ENCODE assay signal across 10 cellular contexts in genomic region chr2:25275575-25275965, GRCh38.
DNase-seq lines count a peak whose midpoint lies in the region; ATAC-seq and TF ChIP-seq lines count a peak whose summit lies in the region.
"Had no signal": no experiment of that assay in that cellular context is flagged by ENCODE, and none has a peak within 500 bp of the region (broad histone marks: within the 10 kb centered on the region; RNA-seq: fewer than 3 reads in every experiment).

No MANE protein-coding gene starts in this region.

- peak overlapping the region; percentile 89 to 96 for H3K27ac Mint-ChIP-seq in activated naive CD4-positive, alpha-beta T cell treated with anti-CD3 and anti-CD28 coated beads, Interleukin-2, amount 50 U/mL, for 72 hours
- H3K27ac Mint-ChIP-seq in naive B cell: peak overlapping the region; percentile 66 to 99 (median 95)
- H3K27ac Mint-ChIP-seq: HFFc6 had no signal

- ATAC-seq in heart left ventricle: no peak
- no peak for ATAC-seq in Right ventricle myocardium inferior
- ATAC-seq in activated naive CD4-positive, alpha-beta T cell treated with anti-CD3 and anti-CD28 coated beads, Interleukin-2, amount 50 U/mL, for 72 hours: no peak
- no peak for ATAC-seq in naive B cell (ENCODE audit: low read depth in 2 of 2)
- ATAC-seq in upper lobe of right lung: no peak
- no peak for ATAC-seq in HG02885 (IDR thresholded peaks at IDR 0.05; ENCODE audit: poor library complexity, unreplicated experiment)
- ATAC-seq in HG03280 (IDR thresholded peaks at IDR 0.05; ENCODE audit: unreplicated experiment): no peak

- peaks cover 0 to 42% (median 20%) of the 10 kb centered on the region in 9 donors for H3K36me3 ChIP-seq in heart left ventricle
- peaks cover 16% of the 10 kb centered on the region for H3K36me3 ChIP-seq in upper lobe of right lung

- H3K9me3 Mint-ChIP-seq in activated naive CD4-positive, alpha-beta T cell treated with anti-CD3 and anti-CD28 coated beads, Interleukin-2, amount 50 U/mL, for 72 hours: no peaks in the 10 kb centered on the region
- H3K9me3 Mint-ChIP-seq in naive B cell: no peaks in the 10 kb centered on the region
- H3K9me3 Mint-ChIP-seq: HFFc6 had no signal

- no peaks in the 10 kb centered on the region for H3K27me3 ChIP-seq in heart left ventricle
- no peaks in the 10 kb centered on the region for H3K27me3 ChIP-seq in upper lobe of right lung
- H3K27me3 ChIP-seq: BE2C had no signal

- DNase-seq in heart left ventricle (no peak), Right ventricle myocardium inferior (ENCODE audit: missing footprints) (no peak), naive B cell (no peak), upper lobe of right lung (no peak), NCI-H1417 treated with DMSO at 0.1 percent for 48 hours (lab: John Stamatoyannopoulos, UW) (no peak)
- no peak for DNase-seq in activated naive CD4-positive, alpha-beta T cell treated with anti-CD3 and anti-CD28 coated beads, Interleukin-2, amount 50 U/mL, for 72 hours (ENCODE audit: low spot score in 2 of 2)
- DNase-seq: BE2C, HFFc6 had no signal

- intact Hi-C loops in heart left ventricle (cut with DNase I) (loop anchor here in 6 of 10 donors (5.0 to 10.0 kb wide), 3 partner anchors 62 to 249 kb away; partner anchors contain the start of gene DNMT3A (in 2 of the 6)), Right ventricle myocardium inferior (cut with DNase I) (loop anchor here (5.0 kb wide), 1 partner anchor 67 kb away; the partner anchor contains the start of gene DNMT3A), upper lobe of right lung (cut with DNase I) (no loop called here)

- no peaks in the 10 kb centered on the region for H3K27me3 Mint-ChIP-seq in naive B cell

- H3K4me1 ChIP-seq in heart left ventricle (peaks cover 0 to 74% (median 55%) of the 10 kb centered on the region in 12 donors), upper lobe of right lung (peaks cover 54% of the 10 kb centered on the region)

- 58 to 75% (median 64%) methylated on average over 6 of the region's 6 CpGs for WGBS in heart left ventricle, 4 donors

- H3K4me1 Mint-ChIP-seq in naive B cell: peaks cover 50 to 75% (median 66%) of the 10 kb centered on the region in 3 donors

- H3K27ac ChIP-seq in heart left ventricle: peak overlapping the region in 9 of 12 donors; percentile 45 to 94 (median 83)
- H3K27ac ChIP-seq in upper lobe of right lung: peak overlapping the region; percentile 53

- TF ChIP-seq CTCF in heart left ventricle (IDR thresholded peaks at IDR 0.05) (no peak), upper lobe of right lung (IDR thresholded peaks at IDR 0.05) (no peak)

- H3K9me3 ChIP-seq in heart left ventricle (no peaks in the 10 kb centered on the region), upper lobe of right lung (no peaks in the 10 kb centered on the region)
- H3K9me3 ChIP-seq: BE2C had no signal

- TF ChIP-seq POLR2A in heart left ventricle (IDR thresholded peaks at IDR 0.05): no peak

- H3K4me3 ChIP-seq in heart left ventricle (no peak overlapping the region), upper lobe of right lung (no peak overlapping the region)

- peak overlapping the region; percentile 26 to 82 (median 70) for H3K4me3 Mint-ChIP-seq in naive B cell
- H3K4me3 Mint-ChIP-seq: HFFc6 had no signal

- H3K36me3 Mint-ChIP-seq in activated naive CD4-positive, alpha-beta T cell treated with anti-CD3 and anti-CD28 coated beads, Interleukin-2, amount 50 U/mL, for 72 hours: peaks cover 8 to 49% of the 10 kb centered on the region in 2 donors
- H3K36me3 Mint-ChIP-seq in naive B cell: no peaks in the 10 kb centered on the region
